ENCODE assay signal across 1 cellular context in genomic region chr10:3481496-3481895, GRCh38.
TF ChIP-seq lines count a peak whose summit lies in the region.

No MANE protein-coding gene starts in this region.

TF ChIP-seq in IMR-90, 13 proteins besides CTCF, POLR2A, EP300 and RAD21:
- TF ChIP-seq NFE2L2 (IDR thresholded peaks at IDR 0.05; ENCODE audit: low read depth, low read length) (no peak), RFX5 (IDR thresholded peaks at IDR 0.05; ENCODE audit: low read depth, low read length) (no peak), ELK1 (IDR thresholded peaks at IDR 0.05; ENCODE audit: borderline replicate concordance, low read depth, low read length) (no peak), CEBPB (IDR thresholded peaks at IDR 0.05; ENCODE audit: low read depth, low read length) (no peak), CHD1 (IDR thresholded peaks at IDR 0.05; ENCODE audit: low read depth, low read length) (no peak), MXI1 (IDR thresholded peaks at IDR 0.05; ENCODE audit: borderline replicate concordance, low read depth, low read length) (no peak), MAZ (IDR thresholded peaks at IDR 0.05; ENCODE audit: borderline replicate concordance, low read depth, low read length) (no peak), FOS (IDR thresholded peaks at IDR 0.05; ENCODE audit: low read depth, low read length) (no peak), MAFK (IDR thresholded peaks at IDR 0.05; ENCODE audit: low read depth, low read length) (no peak), RCOR1 (IDR thresholded peaks at IDR 0.05; ENCODE audit: insufficient replicate concordance, low read length) (no peak), BHLHE40 (IDR thresholded peaks at IDR 0.05; ENCODE audit: low read depth, low read length) (no peak), SMC3 (IDR thresholded peaks at IDR 0.05; ENCODE audit: low read depth, low read length) (no peak), USF2 (IDR thresholded peaks at IDR 0.05; ENCODE audit: low read depth, low read length) (no peak)
TF ChIP-seq in IMR-90: peak in this region for 0.
